ENCODE assay signal across 14 cellular contexts in the genomic region with DNA sequence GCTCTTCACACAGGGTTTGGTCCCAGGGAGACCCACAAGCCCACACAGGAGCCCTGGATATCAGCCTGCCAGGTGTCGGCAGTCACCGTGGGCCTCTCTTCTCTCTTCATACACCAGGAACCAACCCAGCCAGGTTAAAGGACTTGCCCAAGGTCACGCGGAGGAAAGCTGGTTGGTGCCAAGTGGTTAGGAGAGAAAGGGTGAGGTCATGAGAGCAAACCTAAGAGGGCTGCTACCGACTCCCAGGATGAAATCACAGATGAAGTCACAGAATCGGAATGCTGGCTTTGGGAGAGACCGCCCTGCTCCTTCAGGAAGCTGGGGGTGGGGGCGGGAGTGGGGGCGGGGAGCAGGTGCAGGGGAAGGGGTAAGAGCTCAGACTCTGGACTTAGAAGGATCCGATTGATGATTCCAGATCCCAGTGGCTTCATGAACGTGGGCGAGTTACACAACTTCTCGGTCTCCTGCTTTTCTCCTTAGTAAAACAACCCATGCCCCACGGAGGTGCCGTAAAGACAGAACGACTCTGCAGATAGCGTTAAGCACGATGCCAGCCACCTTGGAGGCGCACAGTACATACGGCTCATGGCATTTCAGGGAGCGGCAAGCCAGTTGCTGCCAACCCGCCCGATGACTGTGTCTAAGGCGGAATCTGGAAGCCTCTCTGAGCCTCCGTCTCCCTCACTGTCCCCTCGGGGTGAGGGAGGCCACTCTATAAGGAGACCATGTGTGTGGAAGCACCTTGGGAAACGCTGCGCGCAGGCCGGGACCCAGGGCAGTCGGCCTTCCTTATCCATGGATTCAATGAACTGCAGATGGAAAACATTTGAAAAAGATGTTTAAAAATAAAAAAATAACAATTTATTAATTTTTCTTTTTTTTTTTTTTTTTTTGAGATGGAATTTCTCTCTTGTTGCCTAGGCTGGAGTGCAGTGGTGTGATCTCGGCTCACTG. TPM values are rescaled to one million over a fixed set of nuclear protein-coding genes. Genes with fewer than 3 reads are reported as not detected.
DNase-seq lines count a peak whose midpoint lies in the region; ATAC-seq and TF ChIP-seq lines count a peak whose summit lies in the region.
"Had no signal": no experiment of that assay in that cellular context is flagged by ENCODE, and none has a peak within 500 bp of the region (broad histone marks: within the 10 kb centered on the region; RNA-seq: fewer than 3 reads in every experiment).

No MANE protein-coding gene starts in this region.

- H3K4me3 ChIP-seq in Panc1 (ENCODE audit: low read depth in 2 of 2, low read length in 2 of 2) (no peak overlapping the region), esophagus squamous epithelium (no peak overlapping the region), osteoblast (ENCODE audit: insufficient read depth, low read length) (no peak overlapping the region)

- H3K36me3 Mint-ChIP-seq in activated naive CD4-positive, alpha-beta T cell treated with anti-CD3 and anti-CD28 coated beads for 36 hours (ENCODE audit: low read depth), result no peaks in the 10 kb centered on the region

- peak; percentile 47 for ATAC-seq in Panc1
- no peak for ATAC-seq in GM18867 (IDR thresholded peaks at IDR 0.05; ENCODE audit: unreplicated experiment)
- ATAC-seq: activated T-helper 17 cell treated with anti-CD3 and anti-CD28 coated beads, Interleukin-2, amount 50 U/mL, for 72 hours; Right ventricle myocardium inferior had no signal

- no peaks in the 10 kb centered on the region for H3K79me2 ChIP-seq in osteoblast (ENCODE audit: insufficient read depth, low read length)

- H3K36me3 ChIP-seq in Panc1 (ENCODE audit: control insufficient read depth, insufficient read depth, low read length), result no peaks in the 10 kb centered on the region
- no peaks in the 10 kb centered on the region for H3K36me3 ChIP-seq in esophagus squamous epithelium
- H3K36me3 ChIP-seq in osteoblast (ENCODE audit: insufficient read depth, low read length), result no peaks in the 10 kb centered on the region

- no peak overlapping the region for H3K4me2 ChIP-seq in osteoblast (ENCODE audit: insufficient read depth, low read length)

- H3K9me3 ChIP-seq in Panc1 (ENCODE audit: control insufficient read depth, insufficient read depth, low read depth, low read length) (no peaks in the 10 kb centered on the region), esophagus squamous epithelium (no peaks in the 10 kb centered on the region), osteoblast (ENCODE audit: low read depth, low read length) (no peaks in the 10 kb centered on the region)

- no peak overlapping the region for H3K4me3 Mint-ChIP-seq in activated naive CD4-positive, alpha-beta T cell treated with anti-CD3 and anti-CD28 coated beads for 36 hours
- H3K4me3 Mint-ChIP-seq: activated B cell treated with CpG ODN at 0.5 μM for 24 hours; activated T-helper 17 cell treated with anti-CD3 and anti-CD28 coated beads, Interleukin-2, amount 50 U/mL, for 72 hours had no signal

- H3K4me1 ChIP-seq in Panc1 (ENCODE audit: control insufficient read depth, insufficient read depth, low read length) (no peaks in the 10 kb centered on the region), esophagus squamous epithelium (peaks cover 0 to 18% (median 0%) of the 10 kb centered on the region in 3 donors), osteoblast (ENCODE audit: insufficient read depth, low read length) (peaks cover 15% of the 10 kb centered on the region)

- peaks cover 10% of the 10 kb centered on the region for H3K4me1 Mint-ChIP-seq in activated naive CD4-positive, alpha-beta T cell treated with anti-CD3 and anti-CD28 coated beads for 36 hours (ENCODE audit: low read depth)
- H3K4me1 Mint-ChIP-seq: activated B cell treated with CpG ODN at 0.5 μM for 24 hours had no signal

- in situ Hi-C loops in Panc1 (cut with HindIII; ENCODE audit: low pct_unique_long_range_greater_than_20kb, low sequenced_read_pairs), result no loop called here

- BruUV-seq in Panc1 (replicated peaks; lab: Mats Ljungman, UMichigan), result no TSS peak

- WGBS in esophagus squamous epithelium, 2 donors, result 81 to 84% methylated on average over 20 to 21 of the region's 32 CpGs

- no peak for TF ChIP-seq CTCF in Panc1 (IDR thresholded peaks at IDR 0.05)
- TF ChIP-seq CTCF in esophagus squamous epithelium (IDR thresholded peaks at IDR 0.05), result no peak
- TF ChIP-seq CTCF in osteoblast (IDR thresholded peaks at IDR 0.05; ENCODE audit: extremely low read depth, low read depth, low read length), result no peak

- H3K27me3 ChIP-seq in Panc1 (ENCODE audit: control insufficient read depth, insufficient read depth, low read length) (no peaks in the 10 kb centered on the region), esophagus squamous epithelium (no peaks in the 10 kb centered on the region), osteoblast (ENCODE audit: insufficient read depth, low read length) (no peaks in the 10 kb centered on the region)

- no peak overlapping the region for H2AFZ ChIP-seq in osteoblast (ENCODE audit: low read length)

- CTCF ChIA-PET in Panc1 (lab: Charles Lee), result no interaction called here
- CTCF ChIA-PET in activated naive CD4-positive, alpha-beta T cell treated with anti-CD3 and anti-CD28 coated beads for 36 hours (lab: Charles Lee), result interaction anchor here (1.2 kb wide), 1 partner anchor 226 kb away, joined by 3 read pairs; no protein-coding TSS in a partner anchor

- intact Hi-C loops in Panc1 (cut with micrococcal nuclease; ENCODE audit: unreplicated experiment), result no loop called here
- intact Hi-C loops in esophagus squamous epithelium (cut with DNase I), result no loop called here
- intact Hi-C loops in activated naive CD4-positive, alpha-beta T cell treated with anti-CD3 and anti-CD28 coated beads for 36 hours (cut with micrococcal nuclease), result no loop called here

- POLR2A ChIA-PET in Panc1 (lab: Charles Lee), result interaction anchor here (0.5 kb wide), 1 partner anchor 17 kb away, joined by 4 read pairs; no protein-coding TSS in a partner anchor

- TF ChIP-seq POLR2A in esophagus squamous epithelium (IDR thresholded peaks at IDR 0.05), result no peak

- DNase-seq in ELR (ENCODE audit: low read depth) (peak; percentile 82), Panc1 (ENCODE audit: low read depth, low spot score) (no peak), esophagus squamous epithelium (lab: John Stamatoyannopoulos, UW) (no peak), osteoblast (ENCODE audit: insufficient read length, low spot score, missing footprints) (peak; percentile 90), DMS153 (lab: John Stamatoyannopoulos, UW) (no peak)
- DNase-seq in activated naive CD4-positive, alpha-beta T cell treated with anti-CD3 and anti-CD28 coated beads for 36 hours, result no peak
- DNase-seq in stimulated activated CD4-positive, alpha-beta T cell treated with anti-CD3 and anti-CD28 coated beads, Interleukin-15, amount 100 ng/mL, for 24 hours, result no peak
- DNase-seq: activated B cell treated with CpG ODN at 0.5 μM for 24 hours; central memory CD4-positive, alpha-beta T cell; MV-4-11 had no signal

- no peaks in the 10 kb centered on the region for H3K9me3 Mint-ChIP-seq in activated naive CD4-positive, alpha-beta T cell treated with anti-CD3 and anti-CD28 coated beads for 36 hours
- H3K9me3 Mint-ChIP-seq: activated B cell treated with CpG ODN at 0.5 μM for 24 hours; activated T-helper 17 cell treated with anti-CD3 and anti-CD28 coated beads, Interleukin-2, amount 50 U/mL, for 72 hours had no signal

- H3K27me3 Mint-ChIP-seq in activated naive CD4-positive, alpha-beta T cell treated with anti-CD3 and anti-CD28 coated beads for 36 hours (ENCODE audit: low read depth), result no peaks in the 10 kb centered on the region
- H3K27me3 Mint-ChIP-seq: activated T-helper 17 cell treated with anti-CD3 and anti-CD28 coated beads, Interleukin-2, amount 50 U/mL, for 72 hours had no signal

- no peak overlapping the region for H3K27ac Mint-ChIP-seq in activated naive CD4-positive, alpha-beta T cell treated with anti-CD3 and anti-CD28 coated beads for 36 hours
- H3K27ac Mint-ChIP-seq: activated B cell treated with CpG ODN at 0.5 μM for 24 hours; activated T-helper 17 cell treated with anti-CD3 and anti-CD28 coated beads, Interleukin-2, amount 50 U/mL, for 72 hours; progenitor cell of endocrine pancreas had no signal

- H3K27ac ChIP-seq in Panc1 (ENCODE audit: low read length) (no peak overlapping the region), esophagus squamous epithelium (peak overlapping the region; percentile 35 to 80 (median 70)), osteoblast (ENCODE audit: low read depth, low read length) (no peak overlapping the region)

- no peaks in the 10 kb centered on the region for H4K20me1 ChIP-seq in osteoblast (ENCODE audit: insufficient read depth, low read length)

RNA-seq across cellular contexts. Expression of a gene that starts 23.0 kb away (rescaled TPM):
- total RNA-seq in Panc1 (2021; ENCODE audit: unreplicated experiment) (35.2 TPM), esophagus squamous epithelium (10 to 100 TPM in 3 of 4 donors, 1 to 10 TPM in 1; 6.7 to 19.3 (median 14.9) TPM), osteoblast (36.5 and 41.3 TPM in 2 replicates)
- 11.1 TPM for polyA plus RNA-seq in Panc1 (2012; ENCODE audit: insufficient read length)
- 10 to 100 TPM; 24.8 to 25.7 TPM for total RNA-seq in activated naive CD4-positive, alpha-beta T cell treated with anti-CD3 and anti-CD28 coated beads for 36 hours

Comparison
In these comparisons a context has a peak if more than half of its experiments do, and no peak if none do; other contexts are left out.
1. DNase-seq: peak in ELR (single experiment) and osteoblast (single experiment); none in Panc1 (single experiment), esophagus squamous epithelium (single experiment), activated naive CD4-positive, alpha-beta T cell treated with anti-CD3 and anti-CD28 coated beads for 36 hours (single experiment), DMS153 (single experiment) and stimulated activated CD4-positive, alpha-beta T cell treated with anti-CD3 and anti-CD28 coated beads, Interleukin-15, amount 100 ng/mL, for 24 hours (single experiment).
2. H3K27ac ChIP-seq: peak in esophagus squamous epithelium (4 of 4); none in Panc1 (single experiment) and osteoblast (single experiment).